1 cellular context compared by ENCODE assay signal in genomic region chr11:61333638-61334433, GRCh38.
TF ChIP-seq lines count a peak whose summit lies in the region.

No MANE protein-coding gene starts in this region.

TF ChIP-seq in H1, 55 proteins besides CTCF, POLR2A, EP300 and RAD21:
- TF ChIP-seq HDAC2 (IDR thresholded peaks at IDR 0.05; ENCODE audit: borderline replicate concordance in 1 of 2, low read depth in 2 of 2, low read length in 2 of 2) (peak in 1 of 2 experiments; percentile 94; a peak in 1 of 4 replicates), CHD2 (IDR thresholded peaks at IDR 0.05; ENCODE audit: low read length) (no peak), MAX (IDR thresholded peaks at IDR 0.05) (peak; percentile 69), KDM1A (IDR thresholded peaks at IDR 0.05; ENCODE audit: borderline replicate concordance, low read length) (peak; percentile 97)
TF ChIP-seq in H1: peak in this region for 3.
